Comparison of ENCODE assay signal across 16 cellular contexts in genomic region chr19:38502410-38503143, GRCh38.
DNase-seq lines count a peak whose midpoint lies in the region; ATAC-seq and TF ChIP-seq lines count a peak whose summit lies in the region.
"Had no signal": no experiment of that assay in that cellular context is flagged by ENCODE, and none has a peak within 500 bp of the region (broad histone marks: within the 10 kb centered on the region; RNA-seq: fewer than 3 reads in every experiment).

No MANE protein-coding gene starts in this region.

- H3K36me3 ChIP-seq in neuronal stem cell (replicated peaks in 1 of 2; ENCODE audit: control insufficient read depth in 2 of 2, insufficient read depth in 2 of 2, low read length in 2 of 2), result no peaks in the 10 kb centered on the region
- H3K36me3 ChIP-seq in PC-3 (ENCODE audit: low read depth, low read length), result no peaks in the 10 kb centered on the region
- H3K36me3 ChIP-seq: BE2C had no signal

- no peak for TF ChIP-seq CTCF in PC-3 (conservative IDR thresholded peaks at IDR 0.05; ENCODE audit: low read depth, low read length)

- H3K4me3 ChIP-seq in neuronal stem cell (ENCODE audit: low read length in 2 of 2) (no peak overlapping the region), PC-3 (ENCODE audit: low read length) (no peak overlapping the region)
- H3K4me3 ChIP-seq: SJCRH30 had no signal

- H3F3A ChIP-seq in PC-3 (ENCODE audit: low read length, unreplicated experiment), result no peaks in the 10 kb centered on the region

- no peaks in the 10 kb centered on the region for H3K79me2 ChIP-seq in PC-3 (ENCODE audit: low read length)

- H2BK15ac ChIP-seq in neuronal stem cell (ENCODE audit: low read length), result no peak overlapping the region

- H3K9me3 ChIP-seq in neuronal stem cell (replicated peaks in 1 of 2; ENCODE audit: control insufficient read depth in 2 of 2, insufficient read depth in 1 of 2, low read depth in 1 of 2, low read length in 2 of 2) (peaks cover 0 to 2% of the 10 kb centered on the region in 2 donors), PC-3 (ENCODE audit: low read length) (no peaks in the 10 kb centered on the region)
- H3K9me3 ChIP-seq: BE2C, SJCRH30 had no signal

- peak overlapping the region; percentile 58 for H2BK12ac ChIP-seq in neuronal stem cell (ENCODE audit: low read length)

- no TSS peak for BruUV-seq in PC-3 (replicated peaks; lab: Mats Ljungman, UMichigan)

- H3K9ac ChIP-seq in neuronal stem cell (ENCODE audit: low read depth, low read length, poor library complexity), result peak overlapping the region; percentile 60
- H3K9ac ChIP-seq in PC-3 (ENCODE audit: low read length), result no peak overlapping the region

- POLR2A ChIA-PET in PC-3 (lab: Charles Lee; ENCODE audit: unreplicated experiment), result no interaction called here

- H3K18ac ChIP-seq in neuronal stem cell (ENCODE audit: low read length), result peak overlapping the region; percentile 85

- H3K4ac ChIP-seq in neuronal stem cell (ENCODE audit: low read length), result no peak overlapping the region

- H3K23ac ChIP-seq in neuronal stem cell (ENCODE audit: low read depth, low read length, poor library complexity), result peak overlapping the region; percentile 85

- H2AFZ ChIP-seq in neuronal stem cell (ENCODE audit: low read length) (no peak overlapping the region), PC-3 (ENCODE audit: low read length) (no peak overlapping the region)

- H3K27me3 ChIP-seq in neuronal stem cell (ENCODE audit: control insufficient read depth in 3 of 3, insufficient read depth in 3 of 3, low read depth in 1 of 3, low read length in 3 of 3) (no peaks in the 10 kb centered on the region), PC-3 (ENCODE audit: low read length) (no peaks in the 10 kb centered on the region)
- H3K27me3 ChIP-seq: BE2C, SJCRH30 had no signal

- no peaks in the 10 kb centered on the region for H3K79me1 ChIP-seq in neuronal stem cell (ENCODE audit: low read depth, low read length)

- DNase-seq in DMS53 (lab: John Stamatoyannopoulos, UW) (peak; percentile 60), DMS53 treated with DMSO at 0.1 percent for 48 hours (lab: John Stamatoyannopoulos, UW; ENCODE audit: unreplicated experiment) (no peak), COLO668 (lab: John Stamatoyannopoulos, UW; ENCODE audit: unreplicated experiment) (peak; percentile 3), NCI-H69 (lab: John Stamatoyannopoulos, UW) (peak; percentile 55), neuronal stem cell (ENCODE audit: low spot score) (no peak), AG08396 (ENCODE audit: low spot score) (no peak), PC-3 (no peak)
- DNase-seq: BE2C, MM.1S, NCI-H1048, NCI-H1436, NCI-H2029, NCI-H82, SJCRH30, T-helper 1 cell had no signal

- CTCF ChIA-PET in PC-3 (lab: Charles Lee), result no interaction called here

- H2BK5ac ChIP-seq in neuronal stem cell (ENCODE audit: low read length), result no peak overlapping the region

- H4K91ac ChIP-seq in neuronal stem cell (ENCODE audit: low read depth, low read length, poor library complexity), result no peak overlapping the region

- H3K27ac ChIP-seq in neuronal stem cell (replicated peaks; ENCODE audit: low read length) (no peak overlapping the region), PC-3 (ENCODE audit: low read length) (no peak overlapping the region)
- H3K27ac ChIP-seq: SJCRH30 had no signal

- H4K8ac ChIP-seq in neuronal stem cell (ENCODE audit: low read depth, low read length), result peak overlapping the region; percentile 82

- no peaks in the 10 kb centered on the region for H3K4me1 ChIP-seq in neuronal stem cell (ENCODE audit: control insufficient read depth in 2 of 2, insufficient read depth in 1 of 2, low read depth in 1 of 2, low read length in 2 of 2)
- H3K4me1 ChIP-seq in PC-3 (ENCODE audit: insufficient read depth, low read length), result no peaks in the 10 kb centered on the region
- H3K4me1 ChIP-seq: BE2C, SJCRH30 had no signal

- intact Hi-C loops in PC-3 (cut with micrococcal nuclease), result no loop called here

- H3K4me2 ChIP-seq in neuronal stem cell (ENCODE audit: insufficient read depth, low read length, poor library complexity, severe bottlenecking) (no peak overlapping the region), PC-3 (ENCODE audit: low read length) (no peak overlapping the region)

- H4K20me1 ChIP-seq in PC-3 (ENCODE audit: low read length), result no peaks in the 10 kb centered on the region

- no peaks in the 10 kb centered on the region for H3K9me2 ChIP-seq in PC-3 (replicated peaks; ENCODE audit: low read length)

- no peak for ATAC-seq in GM19463 (IDR thresholded peaks at IDR 0.05; ENCODE audit: unreplicated experiment)
- no peak for ATAC-seq in PC-3

- no CpG with 5 or more reads among the region's 43 CpGs for WGBS in neuronal stem cell (ENCODE audit: extremely low coverage in 2 of 2, insufficient read length in 2 of 2, insufficient replicate concordance in 1 of 2), 2 donors

- H2AK5ac ChIP-seq in neuronal stem cell (ENCODE audit: low read depth, low read length), result no peak overlapping the region

- no peak overlapping the region for H2BK120ac ChIP-seq in neuronal stem cell (ENCODE audit: low read depth, low read length)

- H3K14ac ChIP-seq in neuronal stem cell (ENCODE audit: low read length), result no peak overlapping the region

Comparison
In these comparisons a context has a peak if more than half of its experiments do, and no peak if none do; other contexts are left out.
1. DNase-seq: peak in DMS53 (single experiment), COLO668 (single experiment) and NCI-H69 (single experiment); none in DMS53 treated with DMSO at 0.1 percent for 48 hours (single experiment), neuronal stem cell (single experiment), AG08396 (single experiment) and PC-3 (single experiment).